19 cellular contexts compared by ENCODE assay signal in the genomic region with DNA sequence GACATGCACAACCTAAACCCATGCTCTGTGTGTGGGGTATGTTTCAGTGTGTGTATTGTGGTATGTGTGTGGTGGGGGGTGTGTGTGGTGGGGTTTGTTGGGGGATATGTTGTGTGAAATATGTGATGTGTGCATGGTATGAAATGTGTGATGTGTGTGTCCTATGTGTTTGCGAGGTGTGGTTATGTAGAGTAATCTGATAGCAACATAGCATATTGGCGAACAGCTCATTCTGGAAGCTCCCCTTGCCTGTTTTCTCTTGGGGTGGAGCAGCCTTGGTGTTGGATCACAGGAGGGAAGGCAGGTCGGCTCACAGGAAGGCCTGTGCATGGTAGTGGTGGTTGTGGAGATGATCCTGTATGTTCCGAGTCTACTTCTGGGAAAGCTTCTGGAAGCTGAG.
"Had no signal": no experiment of that assay in that cellular context is flagged by ENCODE, and none has a peak within 500 bp of the region (broad histone marks: within the 10 kb centered on the region; RNA-seq: fewer than 3 reads in every experiment).

No MANE protein-coding gene starts in this region.

- H3K9me3 Mint-ChIP-seq: activated naive CD4-positive, alpha-beta T cell treated with anti-CD3 and anti-CD28 coated beads, Interleukin-2, amount 50 U/mL, for 24 hours; T-helper 1 cell treated with Interleukin-12 subunit alpha and Interleukin-12 subunit beta and Interleukin-4 antibody, amounts not matched to agents 30 μg/mL and 1 μg/mL, for 36 hours had no signal

- H3K4me1 Mint-ChIP-seq: activated naive CD4-positive, alpha-beta T cell treated with anti-CD3 and anti-CD28 coated beads, Interleukin-2, amount 50 U/mL, for 24 hours had no signal

- H3K4me3 Mint-ChIP-seq: activated naive CD4-positive, alpha-beta T cell treated with anti-CD3 and anti-CD28 coated beads, Interleukin-2, amount 50 U/mL, for 24 hours; T-helper 1 cell treated with Interleukin-12 subunit alpha and Interleukin-12 subunit beta and Interleukin-4 antibody, amounts not matched to agents 30 μg/mL and 1 μg/mL, for 36 hours had no signal

- H3K27ac Mint-ChIP-seq: activated naive CD4-positive, alpha-beta T cell treated with anti-CD3 and anti-CD28 coated beads, Interleukin-2, amount 50 U/mL, for 24 hours; progenitor cell of endocrine pancreas; T-helper 1 cell treated with Interleukin-12 subunit alpha and Interleukin-12 subunit beta and Interleukin-4 antibody, amounts not matched to agents 30 μg/mL and 1 μg/mL, for 36 hours had no signal

- H3K9me3 ChIP-seq: left lung, right lobe of liver, testis, upper lobe of right lung had no signal

- H3K27me3 ChIP-seq: dorsolateral prefrontal cortex, left lung, right lobe of liver, testis, upper lobe of right lung had no signal

- DNase-seq: activated CD4-positive, alpha-beta T cell treated with anti-CD3 and anti-CD28 coated beads for 1 hour; activated CD4-positive, alpha-beta T cell treated with anti-CD3 and anti-CD28 coated beads, Interleukin-2, amount 50 U/mL, for 48 hours; activated gamma-delta T cell; activated T-cell treated with anti-CD3 and anti-CD28 coated beads for 4 hours; dorsolateral prefrontal cortex; foreskin melanocyte; kidney; left lung; mammary epithelial cell; right lobe of liver; small intestine; stimulated activated CD4-positive, alpha-beta T cell treated with anti-CD3 and anti-CD28 coated beads, Interleukin-15, amount 100 ng/mL, for 24 hours; stimulated activated CD4-positive, alpha-beta T cell treated with anti-CD3 and anti-CD28 coated beads, Interleukin-2, amount 100 ng/mL, for 48 hours; testis; upper lobe of right lung had no signal

- H3K27ac ChIP-seq: left lung, right lobe of liver, testis, upper lobe of right lung, VCaP had no signal

- ATAC-seq: left lung, right lobe of liver, upper lobe of right lung had no signal

- H3K4me1 ChIP-seq: left lung, right lobe of liver, testis, upper lobe of right lung had no signal

- H3K27me3 Mint-ChIP-seq: activated naive CD4-positive, alpha-beta T cell treated with anti-CD3 and anti-CD28 coated beads, Interleukin-2, amount 50 U/mL, for 24 hours; progenitor cell of endocrine pancreas had no signal

- H3K4me3 ChIP-seq: dorsolateral prefrontal cortex, left lung, right lobe of liver, testis, upper lobe of right lung had no signal
